In the genomic region with DNA sequence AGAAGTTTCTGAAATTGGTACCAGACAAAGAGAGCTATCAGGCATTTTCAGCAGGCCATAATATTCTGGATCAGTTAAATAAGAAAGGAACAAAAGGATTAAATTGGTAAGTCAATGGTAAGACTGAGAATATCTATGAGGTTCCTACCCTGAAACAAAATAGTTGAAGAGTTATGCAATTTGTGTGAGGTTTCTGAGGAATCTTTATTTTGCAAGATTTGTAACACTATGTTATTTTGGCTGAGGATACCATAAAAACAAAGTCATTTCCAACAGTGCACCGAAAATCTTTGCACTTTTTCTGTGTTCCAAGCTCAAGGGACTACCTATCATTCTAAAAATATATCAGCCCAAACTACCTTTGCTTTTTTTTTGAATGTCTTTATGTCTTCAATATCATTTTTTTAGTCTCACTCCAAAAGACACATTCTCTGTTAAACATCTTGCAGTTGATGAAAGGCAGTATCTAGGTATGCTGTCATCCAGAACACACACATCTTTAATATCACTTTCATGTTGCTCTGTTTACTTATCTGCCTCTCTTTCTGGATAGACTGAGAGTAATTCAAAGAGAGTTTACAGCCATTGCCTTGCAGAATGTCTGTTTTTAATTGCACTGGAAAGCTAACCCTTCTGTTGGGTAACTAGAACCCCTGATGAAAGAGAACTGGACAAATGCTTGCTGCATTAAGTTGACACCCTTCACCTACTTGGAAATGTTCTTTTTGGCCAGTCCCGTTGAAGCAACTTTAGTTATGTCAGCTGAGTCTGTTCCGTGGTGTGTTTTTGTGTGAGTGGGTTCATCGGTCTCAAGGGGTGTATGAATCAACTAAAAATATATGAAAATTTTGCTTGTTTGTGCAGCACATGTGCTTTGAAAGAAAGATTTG, we compare ENCODE assay signal across 15 cellular contexts.
A peak's percentile ranks its signal among the peaks of the same experiment; 100 is the strongest.
DNase-seq lines count a peak whose midpoint lies in the region; ATAC-seq and TF ChIP-seq lines count a peak whose summit lies in the region.
"Had no signal": no experiment of that assay in that cellular context is flagged by ENCODE, and none has a peak within 500 bp of the region (broad histone marks: within the 10 kb centered on the region; RNA-seq: fewer than 3 reads in every experiment).

No MANE protein-coding gene starts in this region.

- peak in 1 of 2 donors; percentile 84 for TF ChIP-seq EP300 in tibial nerve (IDR thresholded peaks at IDR 0.05)

- H3K4me1 ChIP-seq in left lung (peaks cover 5 to 20% of the 10 kb centered on the region in 2 donors), tibial nerve (peaks cover 0 to 51% (median 6%) of the 10 kb centered on the region in 4 donors)

- WGBS in tibial nerve, 2 donors: 52 to 57% methylated on average over 4 of the region's 4 CpGs

- intact Hi-C loops in left lung (cut with DNase I): no loop called here

- no peak for TF ChIP-seq POLR2A in tibial nerve (IDR thresholded peaks at IDR 0.05)

- DNase-seq in NOMO-1 treated with DMSO at 0.1 percent for 48 hours (lab: John Stamatoyannopoulos, UW; ENCODE audit: unreplicated experiment) (peak; percentile 11), NOMO-1 treated with dmso at 0.1 percent for 144 hours (lab: John Stamatoyannopoulos, UW; ENCODE audit: unreplicated experiment) (no peak), cardiac fibroblast (ENCODE audit: low read depth in 2 of 2) (peak; percentile 78 to 83), left lung (no peak), tibial nerve (ENCODE audit: low spot score in 2 of 2) (peak in 1 of 2 donors; percentile 41), NCI-H82 treated with DMSO at 0.1 percent for 48 hours (lab: John Stamatoyannopoulos, UW; ENCODE audit: unreplicated experiment) (no peak)
- DNase-seq in activated CD4-positive, alpha-beta T cell treated with anti-CD3 and anti-CD28 coated beads, Interleukin-2, amount 50 U/mL, for 48 hours: no peak
- DNase-seq: 8988T; activated CD8-positive, alpha-beta T cell treated with anti-CD3 and anti-CD28 coated beads for 36 hours; activated naive CD4-positive, alpha-beta T cell treated with Interleukin-2 at 50 U/mL for 16 hours; dermis blood vessel endothelial cell; mesendoderm; NCI-H2081 treated with DMSO at 0.1 percent for 48 hours had no signal

- no peak overlapping the region for H3K4me3 ChIP-seq in cardiac fibroblast (replicated peaks in 1 of 2; ENCODE audit: low read depth in 2 of 2, low read length in 2 of 2)
- H3K4me3 ChIP-seq in left lung: no peak overlapping the region
- H3K4me3 ChIP-seq in tibial nerve: no peak overlapping the region
- H3K4me3 ChIP-seq: suprapubic skin had no signal

- no peaks in the 10 kb centered on the region for H3K36me3 ChIP-seq in left lung
- no peaks in the 10 kb centered on the region for H3K36me3 ChIP-seq in tibial nerve
- H3K36me3 ChIP-seq: suprapubic skin had no signal

- H3K27me3 ChIP-seq in left lung (no peaks in the 10 kb centered on the region), tibial nerve (no peaks in the 10 kb centered on the region)
- H3K27me3 ChIP-seq: suprapubic skin had no signal

- peak overlapping the region in 1 of 2 donors; percentile 16 for H3K27ac ChIP-seq in left lung
- H3K27ac ChIP-seq in tibial nerve: peak overlapping the region; percentile 3 to 79 (median 49)
- H3K27ac ChIP-seq: suprapubic skin had no signal

- no peak for TF ChIP-seq CTCF in cardiac fibroblast (IDR thresholded peaks at IDR 0.05; ENCODE audit: low read depth, low read length)
- TF ChIP-seq CTCF in left lung (IDR thresholded peaks at IDR 0.05): no peak
- no peak for TF ChIP-seq CTCF in tibial nerve (IDR thresholded peaks at IDR 0.05)

- peak; percentile 24 for ATAC-seq in left lung
- ATAC-seq in GM21786 (IDR thresholded peaks at IDR 0.05; ENCODE audit: unreplicated experiment): no peak
- ATAC-seq: activated CD8-positive, alpha-beta T cell treated with anti-CD3 and anti-CD28 coated beads for 36 hours had no signal

- no peaks in the 10 kb centered on the region for H3K9me3 ChIP-seq in left lung
- no peaks in the 10 kb centered on the region for H3K9me3 ChIP-seq in tibial nerve
- H3K9me3 ChIP-seq: suprapubic skin had no signal

Comparison
In these comparisons a context has a peak if more than half of its experiments do, and no peak if none do; other contexts are left out.
1. DNase-seq: peak in NOMO-1 treated with DMSO at 0.1 percent for 48 hours (single experiment) and cardiac fibroblast (2 of 2); none in NOMO-1 treated with dmso at 0.1 percent for 144 hours (single experiment), left lung (0 of 2), NCI-H82 treated with DMSO at 0.1 percent for 48 hours (single experiment) and activated CD4-positive, alpha-beta T cell treated with anti-CD3 and anti-CD28 coated beads, Interleukin-2, amount 50 U/mL, for 48 hours (0 of 2).